In the genomic region with DNA sequence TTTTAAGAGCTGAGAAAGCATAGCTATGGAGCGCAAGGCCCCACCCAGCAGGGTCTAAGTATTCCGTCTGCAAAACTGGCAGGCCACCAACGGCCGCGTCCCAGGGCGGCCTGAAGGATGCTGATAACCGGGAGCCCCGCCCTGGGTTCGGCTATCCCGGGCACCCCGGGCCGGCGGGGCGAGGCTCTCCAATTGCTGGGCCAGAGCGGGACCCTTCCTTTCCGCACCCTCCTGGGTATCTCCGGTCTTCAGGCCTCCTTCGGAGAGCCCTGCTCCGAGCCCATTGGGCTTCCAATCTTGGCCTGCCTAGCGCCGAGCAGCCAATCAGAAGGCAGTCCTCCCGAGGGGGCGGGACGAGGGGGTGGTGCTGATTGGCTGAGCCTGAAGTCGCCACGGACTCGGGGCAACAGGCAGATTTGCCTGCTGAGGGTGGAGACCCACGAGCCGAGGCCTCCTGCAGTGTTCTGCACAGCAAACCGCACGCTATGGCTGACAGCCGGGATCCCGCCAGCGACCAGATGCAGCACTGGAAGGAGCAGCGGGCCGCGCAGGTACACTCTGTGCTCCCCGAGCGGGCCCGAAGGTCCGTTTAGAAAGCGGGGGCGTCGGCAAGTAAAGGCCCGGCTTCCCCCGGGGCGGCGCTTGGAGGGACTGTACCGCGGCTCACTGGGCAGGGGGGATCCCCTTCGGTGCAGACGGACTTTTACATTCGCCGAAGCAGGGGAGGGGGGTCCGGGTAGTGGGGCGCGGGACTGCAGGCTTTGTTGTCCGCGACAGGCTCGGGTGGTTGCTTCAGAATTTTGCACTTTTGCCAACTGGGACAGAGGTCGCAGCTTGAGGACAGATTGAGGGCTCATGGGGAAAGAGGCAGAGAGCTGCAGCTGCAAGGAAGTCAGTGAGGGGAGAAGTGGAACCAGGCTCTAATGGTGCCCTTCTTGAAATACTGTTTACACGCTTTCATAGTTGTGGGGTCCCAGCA, we compare ENCODE assay signal across 1 cellular context.
TF ChIP-seq lines count a peak whose summit lies in the region.

A gene (plus strand): TSS at position 406 of the 979 bp plus-strand sequence. CDS start 80 bp downstream, at position 486.

TF ChIP-seq in Ishikawa, 13 proteins besides CTCF, POLR2A, EP300 and RAD21 (continued from another document):
- TF ChIP-seq, protein P1, sequence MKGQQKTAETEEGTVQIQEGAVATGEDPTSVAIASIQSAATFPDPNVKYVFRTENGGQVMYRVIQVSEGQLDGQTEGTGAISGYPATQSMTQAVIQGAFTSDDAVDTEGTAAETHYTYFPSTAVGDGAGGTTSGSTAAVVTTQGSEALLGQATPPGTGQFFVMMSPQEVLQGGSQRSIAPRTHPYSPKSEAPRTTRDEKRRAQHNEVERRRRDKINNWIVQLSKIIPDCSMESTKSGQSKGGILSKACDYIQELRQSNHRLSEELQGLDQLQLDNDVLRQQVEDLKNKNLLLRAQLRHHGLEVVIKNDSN (IDR thresholded peaks at IDR 0.05), result no peak
- TF ChIP-seq ZBTB7A (IDR thresholded peaks at IDR 0.05; ENCODE audit: low read depth) (no peak), TCF12 (IDR thresholded peaks at IDR 0.05; ENCODE audit: low read depth) (peak; percentile 46; the same call in 1 of the 2 replicates), CREB1 (IDR thresholded peaks at IDR 0.05; ENCODE audit: low read depth) (0 out of 2 replicates have a peak, but pooled peaks have one; percentile 7), CEBPB (IDR thresholded peaks at IDR 0.05) (0 out of 2 replicates have a peak, but pooled peaks have one; percentile 50), TAF1 (IDR thresholded peaks at IDR 0.05; ENCODE audit: low read depth) (peak; percentile 65)
TF ChIP-seq in Ishikawa: peak in this region for 8.
